In genomic region chr1:172185206-172185605, GRCh38 we compare ENCODE assay signal across 9 cellular contexts.
DNase-seq lines count a peak whose midpoint lies in the region; ATAC-seq and TF ChIP-seq lines count a peak whose summit lies in the region.
"Had no signal": no experiment of that assay in that cellular context is flagged by ENCODE, and none has a peak within 500 bp of the region (broad histone marks: within the 10 kb centered on the region; RNA-seq: fewer than 3 reads in every experiment).

No MANE protein-coding gene starts in this region.

- no peaks in the 10 kb centered on the region for H3K27me3 Mint-ChIP-seq in activated T-cell treated with anti-CD3 and anti-CD28 coated beads, Interleukin-2, amount 50 U/mL, for 24 hours

- BruUV-seq in Panc1 (replicated peaks; lab: Mats Ljungman, UMichigan): no TSS peak

- H3K36me3 ChIP-seq in Panc1 (ENCODE audit: control insufficient read depth, insufficient read depth, low read length): no peaks in the 10 kb centered on the region
- H3K36me3 ChIP-seq in rectal smooth muscle tissue (ENCODE audit: control insufficient read depth, insufficient read depth, low read length): no peaks in the 10 kb centered on the region

- DNase-seq in DMS153 treated with DMSO at 0.1 percent for 48 hours (lab: John Stamatoyannopoulos, UW; ENCODE audit: unreplicated experiment) (peak; percentile 29), DMS153 (lab: John Stamatoyannopoulos, UW) (no peak), Panc1 (ENCODE audit: low read depth, low spot score) (no peak), NCI-H128 (lab: John Stamatoyannopoulos, UW; ENCODE audit: unreplicated experiment) (no peak), NCI-H1105 treated with DMSO at 0.1 percent for 48 hours (lab: John Stamatoyannopoulos, UW) (no peak)
- DNase-seq in activated T-cell treated with anti-CD3 and anti-CD28 coated beads, Interleukin-2, amount 50 U/mL, for 24 hours: no peak

- H3K9ac ChIP-seq in rectal smooth muscle tissue (ENCODE audit: low read length): no peak overlapping the region

- CTCF ChIA-PET in Panc1 (lab: Charles Lee): interaction anchor here (0.7 kb wide), 1 partner anchor 182 kb away, joined by 3 read pairs; no protein-coding TSS in a partner anchor

- H3K4me3 Mint-ChIP-seq in activated T-cell treated with anti-CD3 and anti-CD28 coated beads, Interleukin-2, amount 50 U/mL, for 24 hours: no peak overlapping the region

- in situ Hi-C loops in Panc1 (cut with HindIII; ENCODE audit: low pct_unique_long_range_greater_than_20kb, low sequenced_read_pairs): no loop called here

- intact Hi-C loops in Panc1 (cut with micrococcal nuclease; ENCODE audit: unreplicated experiment): no loop called here

- H3K27me3 ChIP-seq in Panc1 (ENCODE audit: control insufficient read depth, insufficient read depth, low read length) (no peaks in the 10 kb centered on the region), rectal smooth muscle tissue (ENCODE audit: control insufficient read depth, insufficient read depth, low read length) (no peaks in the 10 kb centered on the region)

- H3K4me1 ChIP-seq in Panc1 (ENCODE audit: control insufficient read depth, insufficient read depth, low read length): peaks cover 53% of the 10 kb centered on the region
- peaks cover 13% of the 10 kb centered on the region for H3K4me1 ChIP-seq in rectal smooth muscle tissue (ENCODE audit: control insufficient read depth, insufficient read depth, low read length)

- H3K27ac ChIP-seq in Panc1 (ENCODE audit: low read length) (peak overlapping the region; percentile 86), rectal smooth muscle tissue (ENCODE audit: low read depth, low read length) (no peak overlapping the region)
- H3K27ac ChIP-seq: 22Rv1 had no signal

- POLR2A ChIA-PET in Panc1 (lab: Charles Lee): interaction anchor here (0.5 to 0.6 kb wide), 2 partner anchors 169 to 173 kb away, joined by 3 to 10 read pairs; no protein-coding TSS in a partner anchor

- no peaks in the 10 kb centered on the region for H3K9me3 ChIP-seq in Panc1 (ENCODE audit: control insufficient read depth, insufficient read depth, low read depth, low read length)

- peaks cover 36% of the 10 kb centered on the region for H3K4me1 Mint-ChIP-seq in activated T-cell treated with anti-CD3 and anti-CD28 coated beads, Interleukin-2, amount 50 U/mL, for 24 hours (ENCODE audit: low read depth)

- TF ChIP-seq CTCF in Panc1 (IDR thresholded peaks at IDR 0.05): no peak

- ATAC-seq in HG02981 (IDR thresholded peaks at IDR 0.05; ENCODE audit: unreplicated experiment) (peak; percentile 52), Panc1 (peak; percentile 41; the same call in 1 of the 2 replicates)

- H3K9me3 Mint-ChIP-seq in activated T-cell treated with anti-CD3 and anti-CD28 coated beads, Interleukin-2, amount 50 U/mL, for 24 hours: no peaks in the 10 kb centered on the region

- H3K4me3 ChIP-seq in Panc1 (ENCODE audit: low read depth in 2 of 2, low read length in 2 of 2) (no peak overlapping the region), rectal smooth muscle tissue (ENCODE audit: low read length) (peak overlapping the region; percentile 24)

- no peak overlapping the region for H3K27ac Mint-ChIP-seq in activated T-cell treated with anti-CD3 and anti-CD28 coated beads, Interleukin-2, amount 50 U/mL, for 24 hours

- H3K36me3 Mint-ChIP-seq in activated T-cell treated with anti-CD3 and anti-CD28 coated beads, Interleukin-2, amount 50 U/mL, for 24 hours (ENCODE audit: low read depth): no peaks in the 10 kb centered on the region
